Comparison of ENCODE assay signal across 8 cellular contexts in genomic region chr6:138772596-138773176, GRCh38. TPM values are rescaled to one million over a fixed set of nuclear protein-coding genes. Genes with fewer than 3 reads are reported as not detected.
DNase-seq lines count a peak whose midpoint lies in the region; ATAC-seq and TF ChIP-seq lines count a peak whose summit lies in the region.

No MANE protein-coding gene starts in this region.

- no peak for DNase-seq in activated naive CD4-positive, alpha-beta T cell treated with anti-CD3 and anti-CD28 coated beads, Interleukin-2, amount 10 ng/mL, durations not matched to agents 7 days and 5 days
- no peak for DNase-seq in activated naive CD4-positive, alpha-beta T cell treated with anti-CD3 and anti-CD28 coated beads, Interleukin-2, amount 50 U/mL, for 16 hours
- DNase-seq in RWPE2 (ENCODE audit: low spot score) = no peak
- DNase-seq in esophagus squamous epithelium (lab: John Stamatoyannopoulos, UW) = no peak
- DNase-seq in gastrocnemius medialis = no peak
- no peak for DNase-seq in stimulated activated naive CD4-positive, alpha-beta T cell (lab: John Stamatoyannopoulos, UW)

- H3K36me3 ChIP-seq in RWPE2 (ENCODE audit: low read depth) = 0 out of 2 replicates have a peak, but pooled peaks cover 5% of the 10 kb centered on the region
- H3K36me3 ChIP-seq in esophagus squamous epithelium = peaks cover 0 to 20% (median 0%) of the 10 kb centered on the region in 3 donors
- H3K36me3 ChIP-seq in gastrocnemius medialis = peaks cover 0 to 9% of the 10 kb centered on the region in 2 donors

- H3K27ac ChIP-seq in RWPE2 (ENCODE audit: poor library complexity, severe bottlenecking) (peak overlapping the region; percentile 71), esophagus squamous epithelium (peak overlapping the region; percentile 91 to 98 (median 96)), gastrocnemius medialis (peak overlapping the region; percentile 93 to 99 (median 96))

- CTCF ChIA-PET in activated naive CD4-positive, alpha-beta T cell treated with anti-CD3 and anti-CD28 coated beads, Interleukin-2, amount 10 ng/mL, durations not matched to agents 7 days and 5 days (lab: Charles Lee) = interaction anchor here (1.0 to 2.7 kb wide), 2 partner anchors 180 to 183 kb away, joined by 3 to 10 read pairs; no protein-coding TSS in a partner anchor

- no peaks in the 10 kb centered on the region for H3K9me3 Mint-ChIP-seq in activated naive CD4-positive, alpha-beta T cell treated with anti-CD3 and anti-CD28 coated beads, Interleukin-2, amount 10 ng/mL, durations not matched to agents 7 days and 5 days

- peaks cover 7% of the 10 kb centered on the region for H3K36me3 Mint-ChIP-seq in activated naive CD4-positive, alpha-beta T cell treated with anti-CD3 and anti-CD28 coated beads, Interleukin-2, amount 10 ng/mL, durations not matched to agents 7 days and 5 days

- H3K9me3 ChIP-seq in RWPE2 (ENCODE audit: severe bottlenecking) = no peaks in the 10 kb centered on the region
- no peaks in the 10 kb centered on the region for H3K9me3 ChIP-seq in esophagus squamous epithelium
- H3K9me3 ChIP-seq in gastrocnemius medialis = no peaks in the 10 kb centered on the region

- ATAC-seq in RWPE2 (ENCODE audit: low read depth) = peak; percentile 7; the same call in 2 of the 3 replicates
- no peak for ATAC-seq in gastrocnemius medialis
- no peak for ATAC-seq in HG02973 (IDR thresholded peaks at IDR 0.05; ENCODE audit: unreplicated experiment)
- no peak for ATAC-seq in HG02610 (IDR thresholded peaks at IDR 0.05; ENCODE audit: unreplicated experiment)

- no peak for TF ChIP-seq CTCF in RWPE2 (IDR thresholded peaks at IDR 0.05; ENCODE audit: poor library complexity, severe bottlenecking)
- no peak for TF ChIP-seq CTCF in esophagus squamous epithelium (IDR thresholded peaks at IDR 0.05)
- TF ChIP-seq CTCF in gastrocnemius medialis (IDR thresholded peaks at IDR 0.05 in 4 of 5, conservative IDR thresholded peaks at IDR 0.05 in 1 of 5) = no peak

- intact Hi-C loops in esophagus squamous epithelium (cut with DNase I) = no loop called here
- intact Hi-C loops in gastrocnemius medialis (cut with DNase I; ENCODE audit: low total_unique reads) = loop anchor here (1.0 to 10.0 kb wide), 4 partner anchors 80 to 665 kb away; partner anchors contain the start of genes HEBP2, PERP and REPS1

- H3K4me1 Mint-ChIP-seq in activated naive CD4-positive, alpha-beta T cell treated with anti-CD3 and anti-CD28 coated beads, Interleukin-2, amount 10 ng/mL, durations not matched to agents 7 days and 5 days = peaks cover 30% of the 10 kb centered on the region

- H3K27me3 ChIP-seq in RWPE2 (ENCODE audit: insufficient read depth, poor library complexity, severe bottlenecking) (no peaks in the 10 kb centered on the region), esophagus squamous epithelium (no peaks in the 10 kb centered on the region), gastrocnemius medialis (no peaks in the 10 kb centered on the region)

- in situ Hi-C loops in gastrocnemius medialis (cut with MboI; ENCODE audit: low sequenced_read_pairs in 4 of 4) = loop anchor here (10.0 to 25.0 kb wide), 6 partner anchors 78 to 660 kb away; partner anchors contain the start of genes HEBP2 (in 1 of the 4) and PERP (in 1 of the 4)

- H3K4me1 ChIP-seq in RWPE2 (ENCODE audit: insufficient read depth, poor library complexity, severe bottlenecking) = no peaks in the 10 kb centered on the region
- H3K4me1 ChIP-seq in esophagus squamous epithelium = peaks cover 12 to 28% (median 13%) of the 10 kb centered on the region in 3 donors
- peaks cover 19 to 24% of the 10 kb centered on the region in 2 donors for H3K4me1 ChIP-seq in gastrocnemius medialis

- 13 to 15% methylated on average over 8 of the region's 8 CpGs for WGBS in esophagus squamous epithelium, 2 donors

- no peak for TF ChIP-seq POLR2A in esophagus squamous epithelium (IDR thresholded peaks at IDR 0.05)
- TF ChIP-seq POLR2A in gastrocnemius medialis (IDR thresholded peaks at IDR 0.05) = no peak

- peak overlapping the region; percentile 100 for H3K27ac Mint-ChIP-seq in activated naive CD4-positive, alpha-beta T cell treated with anti-CD3 and anti-CD28 coated beads, Interleukin-2, amount 10 ng/mL, durations not matched to agents 7 days and 5 days

- peak overlapping the region; percentile 82 for H3K4me3 ChIP-seq in RWPE2 (ENCODE audit: severe bottlenecking)
- H3K4me3 ChIP-seq in esophagus squamous epithelium = peak overlapping the region; percentile 67 to 97 (median 84)
- peak overlapping the region; percentile 68 to 99 (median 80) for H3K4me3 ChIP-seq in gastrocnemius medialis

- H3K4me3 Mint-ChIP-seq in activated naive CD4-positive, alpha-beta T cell treated with anti-CD3 and anti-CD28 coated beads, Interleukin-2, amount 10 ng/mL, durations not matched to agents 7 days and 5 days = peak overlapping the region; percentile 95

- no peaks in the 10 kb centered on the region for H3K27me3 Mint-ChIP-seq in activated naive CD4-positive, alpha-beta T cell treated with anti-CD3 and anti-CD28 coated beads, Interleukin-2, amount 10 ng/mL, durations not matched to agents 7 days and 5 days

RNA-seq across cellular contexts. Expression of gene CCDC28A, which starts 0.9 kb away (rescaled TPM):
- total RNA-seq in esophagus squamous epithelium (10 to 100 TPM in 2 of 4 donors, 1 to 10 TPM in 2; 3.9 to 18.9 (median 9.5) TPM), gastrocnemius medialis (1 to 10 TPM; 4.6 to 8.4 (median 5.6) TPM)

RNA-seq across cellular contexts. Expression of gene ECT2L, which starts 23.2 kb away (rescaled TPM):
- total RNA-seq in esophagus squamous epithelium (not detected), gastrocnemius medialis (not detected)
